In the genomic region with DNA sequence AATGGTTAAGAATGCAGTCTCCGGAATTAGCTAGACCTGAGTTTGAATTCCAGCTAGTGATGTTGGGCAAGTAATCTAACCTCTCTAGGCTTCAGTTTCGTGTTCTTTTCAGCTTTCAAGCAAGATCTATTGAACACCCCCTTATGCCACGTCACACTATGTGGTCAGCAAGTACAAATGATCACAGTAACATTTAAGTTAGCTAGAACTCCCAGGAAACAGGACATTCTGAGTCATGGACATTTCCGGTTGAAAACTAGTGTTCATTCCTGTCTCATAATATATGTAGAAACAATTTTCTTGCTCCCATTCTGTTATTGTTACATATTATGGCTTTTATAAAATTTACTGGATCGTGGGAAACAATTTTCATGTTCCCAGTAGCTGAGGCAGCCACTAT, we compare ENCODE assay signal across 16 cellular contexts. TPM values are rescaled to one million over a fixed set of nuclear protein-coding genes. Genes with fewer than 3 reads are reported as not detected.
DNase-seq lines count a peak whose midpoint lies in the region; ATAC-seq and TF ChIP-seq lines count a peak whose summit lies in the region.
"Had no signal": no experiment of that assay in that cellular context is flagged by ENCODE, and none has a peak within 500 bp of the region (broad histone marks: within the 10 kb centered on the region; RNA-seq: fewer than 3 reads in every experiment).

No MANE protein-coding gene starts in this region.

- no peak for ATAC-seq in T-helper 17 cell
- ATAC-seq in GM18858 (IDR thresholded peaks at IDR 0.05; ENCODE audit: unreplicated experiment): no peak
- ATAC-seq in SK-N-SH treated with all-trans-retinoic acid at 6 μM for 48 hours: no peak
- ATAC-seq: activated T-helper 17 cell treated with anti-CD3 and anti-CD28 coated beads, Interleukin-2, amount 50 U/mL, for 72 hours; GM12878 had no signal

- no TSS peak for BruUV-seq in Calu3 (replicated peaks; lab: Mats Ljungman, UMichigan)

- H3K27me3 Mint-ChIP-seq in T-helper 17 cell (peaks cover 69% of the 10 kb centered on the region), Calu3 (ENCODE audit: unreplicated experiment) (peaks cover 38% of the 10 kb centered on the region)

- H3K4me1 Mint-ChIP-seq in T-helper 17 cell (no peaks in the 10 kb centered on the region), Calu3 (ENCODE audit: low read depth, unreplicated experiment) (no peaks in the 10 kb centered on the region)
- H3K4me1 Mint-ChIP-seq: activated B cell treated with CpG ODN at 0.5 μM for 24 hours; activated T-helper 17 cell treated with anti-CD3 and anti-CD28 coated beads, Interleukin-2, amount 50 U/mL, for 72 hours had no signal

- H3K27ac Mint-ChIP-seq in T-helper 17 cell: no peak overlapping the region
- no peak overlapping the region for H3K27ac Mint-ChIP-seq in Calu3 (ENCODE audit: unreplicated experiment)
- H3K27ac Mint-ChIP-seq: activated B cell treated with CpG ODN at 0.5 μM for 24 hours; activated T-helper 17 cell treated with anti-CD3 and anti-CD28 coated beads, Interleukin-2, amount 50 U/mL, for 72 hours had no signal

- H3K4me3 ChIP-seq in AG10803 (ENCODE audit: low read length) (no peak overlapping the region), foreskin fibroblast (ENCODE audit: low read depth in 1 of 2, low read length in 2 of 2) (no peak overlapping the region)
- H3K4me3 ChIP-seq: adrenal gland, GM12878, HAP-1 had no signal

- TF ChIP-seq CTCF in AG10803 (conservative IDR thresholded peaks at IDR 0.05; ENCODE audit: low read length) (no peak), foreskin fibroblast (IDR thresholded peaks at IDR 0.05; ENCODE audit: low read depth, low read length) (no peak), Calu3 (IDR thresholded peaks at IDR 0.05; ENCODE audit: unreplicated experiment) (no peak)

- intact Hi-C loops in Calu3 (cut with micrococcal nuclease; ENCODE audit: unreplicated experiment): no loop called here

- no peaks in the 10 kb centered on the region for H3K9me3 Mint-ChIP-seq in Calu3 (ENCODE audit: low read depth, unreplicated experiment)
- H3K9me3 Mint-ChIP-seq: activated B cell treated with CpG ODN at 0.5 μM for 24 hours; activated T-helper 17 cell treated with anti-CD3 and anti-CD28 coated beads, Interleukin-2, amount 50 U/mL, for 72 hours had no signal

- DNase-seq in AG10803 (ENCODE audit: low read depth) (peak; percentile 16), HT1080 (ENCODE audit: low read depth) (peak; percentile 86), amniotic epithelial cell (ENCODE audit: low read depth) (peak; percentile 59), foreskin fibroblast (peak; percentile 10 to 21), T-helper 17 cell (no peak), Calu3 (no peak)
- DNase-seq: activated B cell treated with CpG ODN at 0.5 μM for 24 hours; activated CD8-positive, alpha-beta memory T cell treated with anti-CD3 and anti-CD28 coated beads for 24 hours; NCI-H1105; T-helper 1 cell had no signal

- H3K4me3 Mint-ChIP-seq in T-helper 17 cell: no peak overlapping the region
- no peak overlapping the region for H3K4me3 Mint-ChIP-seq in Calu3 (ENCODE audit: low read depth, unreplicated experiment)
- H3K4me3 Mint-ChIP-seq: activated B cell treated with CpG ODN at 0.5 μM for 24 hours; activated T-helper 17 cell treated with anti-CD3 and anti-CD28 coated beads, Interleukin-2, amount 50 U/mL, for 72 hours had no signal

- no peaks in the 10 kb centered on the region for H3K9me3 ChIP-seq in T-helper 17 cell (ENCODE audit: control insufficient read depth, low read length, poor library complexity, severe bottlenecking)
- H3K9me3 ChIP-seq: adrenal gland, HAP-1 had no signal

- no peaks in the 10 kb centered on the region for H3K36me3 Mint-ChIP-seq in T-helper 17 cell (ENCODE audit: low read depth)
- no peaks in the 10 kb centered on the region for H3K36me3 Mint-ChIP-seq in Calu3 (ENCODE audit: insufficient read depth, unreplicated experiment)

- CTCF ChIA-PET in Calu3 (lab: Charles Lee): no interaction called here

TF ChIP-seq in SK-N-SH treated with all-trans-retinoic acid at 6 μM for 48 hours, 23 proteins besides CTCF, POLR2A, EP300 and RAD21:
- TF ChIP-seq, protein P1, sequence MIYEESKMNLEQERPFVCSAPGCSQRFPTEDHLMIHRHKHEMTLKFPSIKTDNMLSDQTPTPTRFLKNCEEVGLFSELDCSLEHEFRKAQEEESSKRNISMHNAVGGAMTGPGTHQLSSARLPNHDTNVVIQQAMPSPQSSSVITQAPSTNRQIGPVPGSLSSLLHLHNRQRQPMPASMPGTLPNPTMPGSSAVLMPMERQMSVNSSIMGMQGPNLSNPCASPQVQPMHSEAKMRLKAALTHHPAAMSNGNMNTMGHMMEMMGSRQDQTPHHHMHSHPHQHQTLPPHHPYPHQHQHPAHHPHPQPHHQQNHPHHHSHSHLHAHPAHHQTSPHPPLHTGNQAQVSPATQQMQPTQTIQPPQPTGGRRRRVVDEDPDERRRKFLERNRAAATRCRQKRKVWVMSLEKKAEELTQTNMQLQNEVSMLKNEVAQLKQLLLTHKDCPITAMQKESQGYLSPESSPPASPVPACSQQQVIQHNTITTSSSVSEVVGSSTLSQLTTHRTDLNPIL (CRISPR knock-in tag; IDR thresholded peaks at IDR 0.05; ENCODE audit: low read depth): no peak
- TF ChIP-seq, protein P2, sequence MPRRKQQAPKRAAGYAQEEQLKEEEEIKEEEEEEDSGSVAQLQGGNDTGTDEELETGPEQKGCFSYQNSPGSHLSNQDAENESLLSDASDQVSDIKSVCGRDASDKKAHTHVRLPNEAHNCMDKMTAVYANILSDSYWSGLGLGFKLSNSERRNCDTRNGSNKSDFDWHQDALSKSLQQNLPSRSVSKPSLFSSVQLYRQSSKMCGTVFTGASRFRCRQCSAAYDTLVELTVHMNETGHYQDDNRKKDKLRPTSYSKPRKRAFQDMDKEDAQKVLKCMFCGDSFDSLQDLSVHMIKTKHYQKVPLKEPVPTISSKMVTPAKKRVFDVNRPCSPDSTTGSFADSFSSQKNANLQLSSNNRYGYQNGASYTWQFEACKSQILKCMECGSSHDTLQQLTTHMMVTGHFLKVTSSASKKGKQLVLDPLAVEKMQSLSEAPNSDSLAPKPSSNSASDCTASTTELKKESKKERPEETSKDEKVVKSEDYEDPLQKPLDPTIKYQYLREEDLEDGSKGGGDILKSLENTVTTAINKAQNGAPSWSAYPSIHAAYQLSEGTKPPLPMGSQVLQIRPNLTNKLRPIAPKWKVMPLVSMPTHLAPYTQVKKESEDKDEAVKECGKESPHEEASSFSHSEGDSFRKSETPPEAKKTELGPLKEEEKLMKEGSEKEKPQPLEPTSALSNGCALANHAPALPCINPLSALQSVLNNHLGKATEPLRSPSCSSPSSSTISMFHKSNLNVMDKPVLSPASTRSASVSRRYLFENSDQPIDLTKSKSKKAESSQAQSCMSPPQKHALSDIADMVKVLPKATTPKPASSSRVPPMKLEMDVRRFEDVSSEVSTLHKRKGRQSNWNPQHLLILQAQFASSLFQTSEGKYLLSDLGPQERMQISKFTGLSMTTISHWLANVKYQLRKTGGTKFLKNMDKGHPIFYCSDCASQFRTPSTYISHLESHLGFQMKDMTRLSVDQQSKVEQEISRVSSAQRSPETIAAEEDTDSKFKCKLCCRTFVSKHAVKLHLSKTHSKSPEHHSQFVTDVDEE (CRISPR knock-in tag; IDR thresholded peaks at IDR 0.05): no peak
- TF ChIP-seq, protein P3, sequence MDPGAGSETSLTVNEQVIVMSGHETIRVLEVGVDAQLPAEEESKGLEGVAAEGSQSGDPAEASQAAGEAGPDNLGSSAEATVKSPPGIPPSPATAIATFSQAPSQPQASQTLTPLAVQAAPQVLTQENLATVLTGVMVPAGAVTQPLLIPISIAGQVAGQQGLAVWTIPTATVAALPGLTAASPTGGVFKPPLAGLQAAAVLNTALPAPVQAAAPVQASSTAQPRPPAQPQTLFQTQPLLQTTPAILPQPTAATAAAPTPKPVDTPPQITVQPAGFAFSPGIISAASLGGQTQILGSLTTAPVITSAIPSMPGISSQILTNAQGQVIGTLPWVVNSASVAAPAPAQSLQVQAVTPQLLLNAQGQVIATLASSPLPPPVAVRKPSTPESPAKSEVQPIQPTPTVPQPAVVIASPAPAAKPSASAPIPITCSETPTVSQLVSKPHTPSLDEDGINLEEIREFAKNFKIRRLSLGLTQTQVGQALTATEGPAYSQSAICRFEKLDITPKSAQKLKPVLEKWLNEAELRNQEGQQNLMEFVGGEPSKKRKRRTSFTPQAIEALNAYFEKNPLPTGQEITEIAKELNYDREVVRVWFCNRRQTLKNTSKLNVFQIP (CRISPR knock-in tag; IDR thresholded peaks at IDR 0.05; ENCODE audit: borderline replicate concordance, low read depth): no peak
- no peak for TF ChIP-seq ZC3H10 (CRISPR knock-in tag; IDR thresholded peaks at IDR 0.05)

RNA-seq across cellular contexts. Expression of a gene that starts 34.0 kb away (rescaled TPM):
- total RNA-seq in HT1080 (2014; rRNA removed; shearing (Covaris generic)): not detected in 2 replicates
- 0.02 TPM in 1 of 2 replicates, not detected in the other for polyA plus RNA-seq in HT1080 (2015; cell fraction: cytosol; rRNA removed)
- polyA plus RNA-seq in HT1080 (2015; cell fraction: nucleus; rRNA removed): not detected in 2 replicates
- total RNA-seq in T-helper 17 cell (not detected), Calu3 (2022) (not detected in 2 replicates)
- total RNA-seq: activated B cell treated with CpG ODN at 0.5 μM for 24 hours; activated T-helper 17 cell treated with anti-CD3 and anti-CD28 coated beads, Interleukin-2, amount 50 U/mL, for 72 hours; adrenal gland; GM12878 had no signal
- polyA plus RNA-seq: adrenal gland had no signal

Comparison
In these comparisons a context has a peak if more than half of its experiments do, and no peak if none do; other contexts are left out.
1. DNase-seq: peak in AG10803 (single experiment), HT1080 (single experiment), amniotic epithelial cell (single experiment) and foreskin fibroblast (2 of 2); none in T-helper 17 cell (0 of 3) and Calu3 (single experiment).